In genomic region chr14:61747342-61747741, GRCh38 we compare ENCODE assay signal across 18 cellular contexts. TPM values are rescaled to one million over a fixed set of nuclear protein-coding genes. Genes with fewer than 3 reads are reported as not detected.
DNase-seq lines count a peak whose midpoint lies in the region.
"Had no signal": no experiment of that assay in that cellular context is flagged by ENCODE, and none has a peak within 500 bp of the region (broad histone marks: within the 10 kb centered on the region; RNA-seq: fewer than 3 reads in every experiment).

No MANE protein-coding gene starts in this region.

- H3K9me3 ChIP-seq in GM23248 (ENCODE audit: low read depth) (no peaks in the 10 kb centered on the region), mesenchymal stem cell (ENCODE audit: control insufficient read depth, low read length) (no peaks in the 10 kb centered on the region)
- H3K9me3 ChIP-seq: colonic mucosa, psoas muscle had no signal

- no peak for DNase-seq in activated T-cell treated with anti-CD3 and anti-CD28 coated beads, Interleukin-2, amount 50 U/mL, for 24 hours
- DNase-seq in activated T-cell treated with anti-CD3 and anti-CD28 coated beads for 4 hours: no peak
- peak; percentile 54 for DNase-seq in GM23248
- no peak for DNase-seq in activated T-helper 2 cell treated with anti-CD3 and anti-CD28 coated beads, Interferon-gamma antibody, Interleukin-2, Interleukin-4, amounts not matched to agents 10 μg/mL and 5 μg/mL and 100 μg/mL, durations not matched to agents 14 hours and 24 hours and 36 hours (ENCODE audit: low spot score)
- DNase-seq in mesenchymal stem cell: no peak
- DNase-seq in NCI-H2196 (lab: John Stamatoyannopoulos, UW; ENCODE audit: unreplicated experiment): no peak
- DNase-seq in stimulated activated CD4-positive, alpha-beta T cell treated with anti-CD3 and anti-CD28 coated beads, Interleukin-4, amount 100 ng/mL, for 24 hours: no peak
- DNase-seq in NCI-H510A (lab: John Stamatoyannopoulos, UW): no peak
- DNase-seq: activated T-cell treated with anti-CD3 and anti-CD28 coated beads, Interleukin-2, amount 50 U/mL, for 48 hours; amniotic stem cell; CD8-positive, alpha-beta memory T cell; colonic mucosa; GOT3; naive thymus-derived CD8-positive, alpha-beta T cell; NCI-H1417 treated with DMSO at 0.1 percent for 48 hours; NCI-H2171 treated with DMSO at 0.1 percent for 48 hours; psoas muscle had no signal

- H3K9me3 Mint-ChIP-seq in activated T-cell treated with anti-CD3 and anti-CD28 coated beads, Interleukin-2, amount 50 U/mL, for 24 hours: no peaks in the 10 kb centered on the region
- no peaks in the 10 kb centered on the region for H3K9me3 Mint-ChIP-seq in activated T-helper 2 cell treated with anti-CD3 and anti-CD28 coated beads, Interferon-gamma antibody, Interleukin-2, Interleukin-4, amounts not matched to agents 10 μg/mL and 5 μg/mL and 100 μg/mL, durations not matched to agents 14 hours and 24 hours and 36 hours
- H3K9me3 Mint-ChIP-seq: CD8-positive, alpha-beta memory T cell; naive thymus-derived CD8-positive, alpha-beta T cell had no signal

- no peak overlapping the region for H2BK15ac ChIP-seq in mesenchymal stem cell (ENCODE audit: low read depth, poor library complexity, severe bottlenecking)

- H2AK5ac ChIP-seq in mesenchymal stem cell (ENCODE audit: low read length, severe bottlenecking): no peak overlapping the region

- H3K27ac ChIP-seq in GM23248: peak overlapping the region; percentile 75
- H3K27ac ChIP-seq in mesenchymal stem cell (ENCODE audit: low read length, poor library complexity, severe bottlenecking): no peak overlapping the region
- H3K27ac ChIP-seq: colonic mucosa had no signal

- H3K4me2 ChIP-seq in GM23248 (ENCODE audit: unreplicated experiment) (peak overlapping the region; percentile 66), mesenchymal stem cell (ENCODE audit: low read length, poor library complexity, severe bottlenecking) (no peak overlapping the region)

- H3K79me2 ChIP-seq in GM23248 (ENCODE audit: insufficient read depth): peaks cover 84% of the 10 kb centered on the region

- no peak overlapping the region for H4K8ac ChIP-seq in mesenchymal stem cell (ENCODE audit: low read length)

- no peak overlapping the region for H2BK12ac ChIP-seq in mesenchymal stem cell (ENCODE audit: low read length in 2 of 2)

- no peak overlapping the region for H3K18ac ChIP-seq in mesenchymal stem cell (ENCODE audit: low read depth in 1 of 2, low read length in 2 of 2)

- H3K14ac ChIP-seq in mesenchymal stem cell (ENCODE audit: low read length in 2 of 2): no peak overlapping the region

- in situ Hi-C loops in GM23248 (cut with MboI): no loop called here

- H3K27me3 Mint-ChIP-seq in activated T-cell treated with anti-CD3 and anti-CD28 coated beads, Interleukin-2, amount 50 U/mL, for 24 hours: no peaks in the 10 kb centered on the region
- no peaks in the 10 kb centered on the region for H3K27me3 Mint-ChIP-seq in activated T-helper 2 cell treated with anti-CD3 and anti-CD28 coated beads, Interferon-gamma antibody, Interleukin-2, Interleukin-4, amounts not matched to agents 10 μg/mL and 5 μg/mL and 100 μg/mL, durations not matched to agents 14 hours and 24 hours and 36 hours (ENCODE audit: low read depth)
- H3K27me3 Mint-ChIP-seq: CD8-positive, alpha-beta memory T cell; naive thymus-derived CD8-positive, alpha-beta T cell had no signal

- no peaks in the 10 kb centered on the region for H3K9me2 ChIP-seq in GM23248 (ENCODE audit: insufficient read depth)

- H3K4me3 ChIP-seq in GM23248: peak overlapping the region; percentile 66
- no peak overlapping the region for H3K4me3 ChIP-seq in mesenchymal stem cell (ENCODE audit: insufficient read depth in 1 of 2, low read depth in 1 of 2, low read length in 2 of 2)
- H3K4me3 ChIP-seq: colonic mucosa, lung had no signal

- no peak overlapping the region for H2AFZ ChIP-seq in GM23248
- no peak overlapping the region for H2AFZ ChIP-seq in mesenchymal stem cell (ENCODE audit: low read depth, low read length)

- no peak overlapping the region for H3K4ac ChIP-seq in mesenchymal stem cell (ENCODE audit: low read depth in 1 of 2, low read length in 2 of 2)

- H4K20me1 ChIP-seq in GM23248 (ENCODE audit: insufficient read depth): peaks cover 5% of the 10 kb centered on the region; the same call in 1 of the 2 replicates

- H4K91ac ChIP-seq in mesenchymal stem cell (ENCODE audit: low read length): no peak overlapping the region

- H3K27me3 ChIP-seq in GM23248 (replicated peaks; ENCODE audit: insufficient read depth) (no peaks in the 10 kb centered on the region), mesenchymal stem cell (ENCODE audit: control insufficient read depth in 1 of 2, insufficient read depth in 1 of 2, low read length in 2 of 2) (no peaks in the 10 kb centered on the region)
- H3K27me3 ChIP-seq: colonic mucosa had no signal

- 76 to 78% methylated on average over 3 of the region's 3 CpGs for WGBS in GM23248 (ENCODE audit: low coverage in 1 of 2, low lambda C conversion rate in 2 of 2, missing lambda C conversion rate in 2 of 2), 2 experiments
- WGBS in mesenchymal stem cell: 100% methylated on average over 1 of the region's 3 CpGs

- H2BK5ac ChIP-seq in mesenchymal stem cell (ENCODE audit: low read depth, low read length, poor library complexity, severe bottlenecking): no peak overlapping the region

- peaks cover 56% of the 10 kb centered on the region for H3K4me1 ChIP-seq in GM23248 (ENCODE audit: insufficient read depth)
- peaks cover 11% of the 10 kb centered on the region for H3K4me1 ChIP-seq in mesenchymal stem cell (ENCODE audit: control insufficient read depth, insufficient read depth, low read depth, low read length)
- H3K4me1 ChIP-seq: colonic mucosa had no signal

- no peak overlapping the region for H2BK120ac ChIP-seq in mesenchymal stem cell (ENCODE audit: low read depth, low read length)

- H3F3A ChIP-seq in GM23248 (ENCODE audit: insufficient read depth): peaks cover 97% of the 10 kb centered on the region

- peaks cover 93% of the 10 kb centered on the region for H3K36me3 Mint-ChIP-seq in activated T-cell treated with anti-CD3 and anti-CD28 coated beads, Interleukin-2, amount 50 U/mL, for 24 hours (ENCODE audit: low read depth)
- peaks cover 76% of the 10 kb centered on the region for H3K36me3 Mint-ChIP-seq in activated T-helper 2 cell treated with anti-CD3 and anti-CD28 coated beads, Interferon-gamma antibody, Interleukin-2, Interleukin-4, amounts not matched to agents 10 μg/mL and 5 μg/mL and 100 μg/mL, durations not matched to agents 14 hours and 24 hours and 36 hours (ENCODE audit: low read depth)

- H3K4me1 Mint-ChIP-seq in activated T-cell treated with anti-CD3 and anti-CD28 coated beads, Interleukin-2, amount 50 U/mL, for 24 hours (ENCODE audit: low read depth): peaks cover 27% of the 10 kb centered on the region
- H3K4me1 Mint-ChIP-seq in activated T-helper 2 cell treated with anti-CD3 and anti-CD28 coated beads, Interferon-gamma antibody, Interleukin-2, Interleukin-4, amounts not matched to agents 10 μg/mL and 5 μg/mL and 100 μg/mL, durations not matched to agents 14 hours and 24 hours and 36 hours (ENCODE audit: low read depth): peaks cover 44% of the 10 kb centered on the region

- peak overlapping the region; percentile 65 for H3K9ac ChIP-seq in GM23248
- peak overlapping the region; percentile 48 for H3K9ac ChIP-seq in mesenchymal stem cell (ENCODE audit: low read length)

- intact Hi-C loops in activated T-helper 2 cell treated with anti-CD3 and anti-CD28 coated beads, Interferon-gamma antibody, Interleukin-2, Interleukin-4, amounts not matched to agents 10 μg/mL and 5 μg/mL and 100 μg/mL, durations not matched to agents 14 hours and 24 hours and 36 hours (cut with micrococcal nuclease): no loop called here

- peaks cover 4% of the 10 kb centered on the region for H3K79me1 ChIP-seq in mesenchymal stem cell (replicated peaks; ENCODE audit: low read length, poor library complexity, severe bottlenecking)

- H3K23ac ChIP-seq in mesenchymal stem cell (ENCODE audit: low read length in 2 of 2): no peak overlapping the region

- H3K27ac Mint-ChIP-seq in activated T-cell treated with anti-CD3 and anti-CD28 coated beads, Interleukin-2, amount 50 U/mL, for 24 hours: peak overlapping the region; percentile 74
- H3K27ac Mint-ChIP-seq in activated T-helper 2 cell treated with anti-CD3 and anti-CD28 coated beads, Interferon-gamma antibody, Interleukin-2, Interleukin-4, amounts not matched to agents 10 μg/mL and 5 μg/mL and 100 μg/mL, durations not matched to agents 14 hours and 24 hours and 36 hours: peak overlapping the region; percentile 50

- no peak overlapping the region for H3K4me3 Mint-ChIP-seq in activated T-cell treated with anti-CD3 and anti-CD28 coated beads, Interleukin-2, amount 50 U/mL, for 24 hours
- peak overlapping the region; percentile 9 for H3K4me3 Mint-ChIP-seq in activated T-helper 2 cell treated with anti-CD3 and anti-CD28 coated beads, Interferon-gamma antibody, Interleukin-2, Interleukin-4, amounts not matched to agents 10 μg/mL and 5 μg/mL and 100 μg/mL, durations not matched to agents 14 hours and 24 hours and 36 hours (ENCODE audit: low read depth)
- H3K4me3 Mint-ChIP-seq: CD8-positive, alpha-beta memory T cell; naive thymus-derived CD8-positive, alpha-beta T cell had no signal

- H3K36me3 ChIP-seq in GM23248 (ENCODE audit: low read depth) (peaks cover 88% of the 10 kb centered on the region), mesenchymal stem cell (ENCODE audit: control insufficient read depth in 1 of 2, insufficient read depth in 2 of 2, low read depth in 1 of 2, low read length in 2 of 2) (peaks cover 31 to 81% of the 10 kb centered on the region in 2 experiments)
- H3K36me3 ChIP-seq: colonic mucosa had no signal

RNA-seq across cellular contexts. Expression of gene SNAPC1, which starts 14.9 kb away (rescaled TPM):
- 32.1 and 35.9 TPM in 2 replicates for total RNA-seq in GM23248 (2014; rRNA removed; shearing (Covaris generic))
- polyA plus RNA-seq in GM23248 (2016; fragmentation: Nextera tagmentation; extraction: Ambion mirVana): 41.0 and 41.6 TPM in 2 replicates
- 10.2 and 10.5 TPM in 2 replicates for total RNA-seq in activated T-helper 2 cell treated with anti-CD3 and anti-CD28 coated beads, Interferon-gamma antibody, Interleukin-2, Interleukin-4, amounts not matched to agents 10 μg/mL and 5 μg/mL and 100 μg/mL, durations not matched to agents 14 hours and 24 hours and 36 hours
- polyA plus RNA-seq in mesenchymal stem cell (2013, experiment 1 of 2): 9.9 TPM
- 10.2 TPM for polyA plus RNA-seq in mesenchymal stem cell (2013, experiment 2 of 2)

RNA-seq across cellular contexts. Expression of gene HIF1A, which starts 52.0 kb away (rescaled TPM):
- total RNA-seq in GM23248 (2014; rRNA removed; shearing (Covaris generic)): 1,114 and 1,257 TPM in 2 replicates
- polyA plus RNA-seq in GM23248 (2016; fragmentation: Nextera tagmentation; extraction: Ambion mirVana): 863 and 907 TPM in 2 replicates
- 131 and 138 TPM in 2 replicates for total RNA-seq in activated T-helper 2 cell treated with anti-CD3 and anti-CD28 coated beads, Interferon-gamma antibody, Interleukin-2, Interleukin-4, amounts not matched to agents 10 μg/mL and 5 μg/mL and 100 μg/mL, durations not matched to agents 14 hours and 24 hours and 36 hours
- polyA plus RNA-seq in mesenchymal stem cell (2013, experiment 1 of 2): 346 TPM
- polyA plus RNA-seq in mesenchymal stem cell (2013, experiment 2 of 2): 339 TPM
